In genomic region chr11:5197538-5197937, GRCh38 we compare ENCODE assay signal across 30 cellular contexts. TPM values are rescaled to one million over a fixed set of nuclear protein-coding genes. Genes with fewer than 3 reads are reported as not detected.
DNase-seq lines count a peak whose midpoint lies in the region; ATAC-seq, FAIRE-seq and TF ChIP-seq lines count a peak whose summit lies in the region.
"Had no signal": no experiment of that assay in that cellular context is flagged by ENCODE, and none has a peak within 500 bp of the region (broad histone marks: within the 10 kb centered on the region; RNA-seq: fewer than 3 reads in every experiment).

No MANE protein-coding gene starts in this region.

- H4K91ac ChIP-seq in IMR-90 (ENCODE audit: insufficient read depth, low read depth, low read length) = no peak overlapping the region

- H2BK120ac ChIP-seq in IMR-90 (ENCODE audit: low read depth, low read length) = no peak overlapping the region

- no TSS peak for BruUV-seq in IMR-90 (replicated peaks; lab: Mats Ljungman, UMichigan)

- no peak overlapping the region for H4K5ac ChIP-seq in IMR-90 (ENCODE audit: low read depth, low read length)

- intact Hi-C loops in IMR-90 (cut with micrococcal nuclease) = no loop called here
- intact Hi-C loops in aorta (cut with DNase I) = no loop called here
- intact Hi-C loops in esophagus squamous epithelium (cut with DNase I) = no loop called here

- no CpG with 5 or more reads among the region's 3 CpGs for WGBS in IMR-90 (ENCODE audit: extremely low coverage in 2 of 2, insufficient read length in 1 of 2), 2 experiments
- WGBS in aorta, 2 donors = 51 to 61% methylated on average over 3 of the region's 3 CpGs
- WGBS in esophagus squamous epithelium, 2 donors = 63 to 67% methylated on average over 3 of the region's 3 CpGs

- H3K79me1 ChIP-seq in IMR-90 (ENCODE audit: low read depth in 1 of 2, low read length in 2 of 2) = no peaks in the 10 kb centered on the region

- H3K9me3 ChIP-seq in IMR-90 (ENCODE audit: control insufficient read depth, insufficient read depth, low read length) (no peaks in the 10 kb centered on the region), aorta (ENCODE audit: control insufficient read depth, low read length) (no peaks in the 10 kb centered on the region), esophagus squamous epithelium (no peaks in the 10 kb centered on the region)
- H3K9me3 ChIP-seq: thoracic aorta had no signal

- CTCF ChIA-PET in IMR-90 (lab: Yijun Ruan, JAX) = interaction anchor here (0.6 kb wide), 1 partner anchor 81 kb away, joined by 4 read pairs; no protein-coding TSS in a partner anchor

- no peak overlapping the region for H3K23ac ChIP-seq in IMR-90 (ENCODE audit: low read depth, low read length)

- no peak for FAIRE-seq in D721Med (lab: Jason Lieb, UNC)
- FAIRE-seq: bronchial epithelial cell had no signal

- no peak overlapping the region for H3K14ac ChIP-seq in IMR-90 (replicated peaks; ENCODE audit: low read depth, low read length)

- no peak overlapping the region for H3K9ac ChIP-seq in IMR-90 (ENCODE audit: low read depth, low read length)

- no peak overlapping the region for H3K4ac ChIP-seq in IMR-90 (ENCODE audit: low read depth, low read length)

- TF ChIP-seq CTCF in IMR-90 (conservative IDR thresholded peaks at IDR 0.05; ENCODE audit: low read depth, low read length) = no peak
- TF ChIP-seq CTCF in esophagus squamous epithelium (IDR thresholded peaks at IDR 0.05) = no peak
- no peak for TF ChIP-seq CTCF in D721Med (IDR thresholded peaks at IDR 0.05; ENCODE audit: insufficient read depth, missing control alignments)

- H3K36me3 ChIP-seq in IMR-90 (ENCODE audit: control insufficient read depth, insufficient read depth, low read length) = no peaks in the 10 kb centered on the region
- H3K36me3 ChIP-seq in aorta (ENCODE audit: control insufficient read depth in 1 of 2, insufficient read depth in 2 of 2, low read length in 1 of 2) = no peaks in the 10 kb centered on the region
- H3K36me3 ChIP-seq in esophagus squamous epithelium = no peaks in the 10 kb centered on the region
- H3K36me3 ChIP-seq: thoracic aorta, WERI-Rb-1 had no signal

- no peak overlapping the region for H2BK15ac ChIP-seq in IMR-90 (ENCODE audit: low read depth, low read length)

- DNase-seq in Ammon's horn (ENCODE audit: low spot score) (peak; percentile 7), IMR-90 (peak; percentile 75), cerebellar cortex (ENCODE audit: low spot score) (peak; percentile 45), medulla oblongata (ENCODE audit: extremely low spot score) (peak; percentile 35), aorta (no peak), esophagus squamous epithelium (lab: John Stamatoyannopoulos, UW) (no peak), D721Med (ENCODE audit: insufficient read length, low spot score) (no peak), NCI-H69 (lab: John Stamatoyannopoulos, UW) (no peak)
- DNase-seq: activated CD4-positive, alpha-beta T cell treated with anti-CD3 and anti-CD28 coated beads, Interleukin-2, amount 50 U/mL, for 1 hour; activated CD8-positive, alpha-beta memory T cell treated with anti-CD3 and anti-CD28 coated beads, Interleukin-2, amount 50 U/mL, for 4 hours; activated naive CD8-positive, alpha-beta T cell treated with anti-CD3 and anti-CD28 coated beads, Interleukin-2, amount 50 U/mL, for 24 hours; CD8-positive, alpha-beta memory T cell; dermis blood vessel endothelial cell; left colon; midbrain; NCI-H1436; NCI-H774; SHP77; WERI-Rb-1 had no signal

- no peak overlapping the region for H2BK20ac ChIP-seq in IMR-90 (ENCODE audit: low read depth, low read length)

- H2BK5ac ChIP-seq in IMR-90 (ENCODE audit: low read depth, low read length, poor library complexity, severe bottlenecking) = peak overlapping the region; percentile 56

- no peak for TF ChIP-seq RAD21 in IMR-90 (IDR thresholded peaks at IDR 0.05; ENCODE audit: low read length)

- no peak overlapping the region for H4K8ac ChIP-seq in IMR-90 (ENCODE audit: low read depth in 2 of 2, low read length in 2 of 2)

- in situ Hi-C loops in IMR-90 (cut with MboI; ENCODE audit: low sequenced_read_pairs) = no loop called here

- no peak overlapping the region for H2AK5ac ChIP-seq in IMR-90 (ENCODE audit: low read depth, low read length)

- no peaks in the 10 kb centered on the region for H3K9me1 ChIP-seq in IMR-90 (ENCODE audit: insufficient read depth, low read length)

- no peak overlapping the region for H2AFZ ChIP-seq in IMR-90 (replicated peaks; ENCODE audit: low read length, poor library complexity)

- H3K4me1 ChIP-seq in IMR-90 (ENCODE audit: control insufficient read depth, insufficient read depth, low read length) = peaks cover 2% of the 10 kb centered on the region; the same call in 1 of the 2 replicates
- no peaks in the 10 kb centered on the region for H3K4me1 ChIP-seq in aorta (ENCODE audit: control insufficient read depth in 1 of 2, insufficient read depth in 2 of 2, low read length in 2 of 2)
- no peaks in the 10 kb centered on the region for H3K4me1 ChIP-seq in esophagus squamous epithelium

- H3K56ac ChIP-seq in IMR-90 (ENCODE audit: extremely low read depth, insufficient read depth, low read length) = no peak overlapping the region

- H3K27me3 ChIP-seq in IMR-90 (ENCODE audit: control insufficient read depth, insufficient read depth, low read length) (no peaks in the 10 kb centered on the region), aorta (ENCODE audit: control insufficient read depth in 1 of 2, insufficient read depth in 2 of 2, low read length in 1 of 2) (no peaks in the 10 kb centered on the region), esophagus squamous epithelium (no peaks in the 10 kb centered on the region)

- POLR2A ChIA-PET in IMR-90 (lab: Charles Lee; ENCODE audit: unreplicated experiment) = no interaction called here

- H3K27ac ChIP-seq in IMR-90 (ENCODE audit: insufficient read depth, low read length) (no peak overlapping the region), aorta (ENCODE audit: low read depth in 1 of 2, low read length in 2 of 2) (no peak overlapping the region), esophagus squamous epithelium (no peak overlapping the region)
- H3K27ac ChIP-seq: thoracic aorta, WERI-Rb-1 had no signal

- H3K18ac ChIP-seq in IMR-90 (ENCODE audit: low read depth, low read length) = no peak overlapping the region; the same call in 1 of the 2 replicates

- peak; percentile 84 for ATAC-seq in IMR-90 (ENCODE audit: low read depth)
- ATAC-seq in aorta (ENCODE audit: low FRiP score) = no peak
- ATAC-seq: activated naive CD8-positive, alpha-beta T cell treated with anti-CD3 and anti-CD28 coated beads, Interleukin-2, amount 50 U/mL, for 24 hours; HCT116; left colon; natural killer cell treated with Interleukin-12 subunit alpha and Interleukin-12 subunit beta and Interleukin-15 and Interleukin-18, amount 100 ng/mL, for 72 hours; stimulated activated memory B cell treated with anti-CD40 and anti-IgM and Interleukin-4, amounts not matched to agents 10 μg/mL and 1 μg/mL and 100 μg/mL, for 72 hours had no signal

- H3K4me3 ChIP-seq in IMR-90 (ENCODE audit: insufficient read depth, low read depth, low read length) (no peak overlapping the region), aorta (ENCODE audit: low read length in 2 of 2) (no peak overlapping the region), esophagus squamous epithelium (no peak overlapping the region)
- H3K4me3 ChIP-seq: thoracic aorta had no signal

- H2AK9ac ChIP-seq in IMR-90 (replicated peaks; ENCODE audit: low read depth, low read length, poor library complexity) = no peak overlapping the region

- TF ChIP-seq POLR2A in IMR-90 (IDR thresholded peaks at IDR 0.05; ENCODE audit: low read depth, low read length) = no peak
- no peak for TF ChIP-seq POLR2A in esophagus squamous epithelium (IDR thresholded peaks at IDR 0.05)

- no peak overlapping the region for H3K4me2 ChIP-seq in IMR-90 (ENCODE audit: low read depth, low read length)

- no peaks in the 10 kb centered on the region for H4K20me1 ChIP-seq in IMR-90 (ENCODE audit: insufficient read depth, low read length)

- dilution Hi-C loops in IMR-90 (cut with HindIII; ENCODE audit: low sequenced_read_pairs, unreplicated experiment) = no loop called here

RNA-seq across cellular contexts. Expression of gene OR51V1, which starts 2.9 kb away (rescaled TPM):
- total RNA-seq in IMR-90 (2012; rRNA removed) = not detected in 2 replicates
- polyA plus RNA-seq in IMR-90 (2012; rRNA removed) = not detected in 2 replicates
- polyA plus RNA-seq in IMR-90 (2012; cell fraction: cytosol; rRNA removed) = not detected in 2 replicates
- not detected in 2 replicates for polyA plus RNA-seq in IMR-90 (2012; cell fraction: nucleus; rRNA removed; ENCODE audit: low replicate concordance)
- not detected for total RNA-seq in aorta
- not detected for polyA plus RNA-seq in aorta
- total RNA-seq in esophagus squamous epithelium = not detected
- total RNA-seq: activated T-helper 2 cell treated with anti-CD3 and anti-CD28 coated beads, Interferon-gamma antibody, Interleukin-2, Interleukin-4, amounts not matched to agents 10 μg/mL and 5 μg/mL and 100 μg/mL, durations not matched to agents 14 hours and 24 hours and 36 hours; bronchial epithelial cell; CD8-positive, alpha-beta memory T cell; dermis blood vessel endothelial cell; epithelial cell of proximal tubule; glomerular endothelial cell; left colon; natural killer cell treated with Interleukin-12 subunit alpha and Interleukin-12 subunit beta and Interleukin-15 and Interleukin-18, amount 100 ng/mL, for 72 hours; OCI-LY7; posterior vena cava; T-helper 1 cell treated with Interleukin-12 subunit alpha and Interleukin-12 subunit beta and Interleukin-4 antibody, amounts not matched to agents 30 ng/mL and 1 ng/mL, for 36 hours; thoracic aorta had no signal
- polyA plus RNA-seq: CD8-positive, alpha-beta memory T cell had no signal

RNA-seq across cellular contexts. Expression of gene HBB, which starts 29.3 kb away (rescaled TPM):
- total RNA-seq in IMR-90 (2012; rRNA removed) (not detected in 2 replicates), aorta (1,000 to 10,000 TPM in 1 of 2 donors, 100 to 1,000 TPM in 1; 649 to 2,087 TPM), esophagus squamous epithelium (1 to 10 TPM in 3 of 4 donors, not detected in 1; 1.6 to 7.9 (median 2.7) TPM)
- polyA plus RNA-seq in IMR-90 (2012; rRNA removed) (0.24 TPM in 1 of 2 replicates, not detected in the other), aorta (10 to 100 TPM; 12.6 to 26.3 TPM)
- polyA plus RNA-seq in IMR-90 (2012; cell fraction: cytosol; rRNA removed) = 0.19 and 0.36 TPM in 2 replicates
- polyA plus RNA-seq in IMR-90 (2012; cell fraction: nucleus; rRNA removed; ENCODE audit: low replicate concordance) = not detected in 2 replicates
- total RNA-seq: activated T-helper 2 cell treated with anti-CD3 and anti-CD28 coated beads, Interferon-gamma antibody, Interleukin-2, Interleukin-4, amounts not matched to agents 10 μg/mL and 5 μg/mL and 100 μg/mL, durations not matched to agents 14 hours and 24 hours and 36 hours; bronchial epithelial cell; CD8-positive, alpha-beta memory T cell; dermis blood vessel endothelial cell; epithelial cell of proximal tubule; glomerular endothelial cell; natural killer cell treated with Interleukin-12 subunit alpha and Interleukin-12 subunit beta and Interleukin-15 and Interleukin-18, amount 100 ng/mL, for 72 hours; OCI-LY7; T-helper 1 cell treated with Interleukin-12 subunit alpha and Interleukin-12 subunit beta and Interleukin-4 antibody, amounts not matched to agents 30 ng/mL and 1 ng/mL, for 36 hours had no signal
- polyA plus RNA-seq: CD8-positive, alpha-beta memory T cell had no signal

RNA-seq across cellular contexts. Expression of gene HBD, which starts 36.7 kb away (rescaled TPM):
- total RNA-seq in IMR-90 (2012; rRNA removed) (3.1 and 6.3 TPM in 2 replicates), aorta (1 to 10 TPM in 1 of 2 donors, not detected in 1; 8.4 TPM), esophagus squamous epithelium (not detected)
- polyA plus RNA-seq in IMR-90 (2012; rRNA removed) (10.7 and 12.0 TPM in 2 replicates), aorta (not detected)
- 15.1 and 17.7 TPM in 2 replicates for polyA plus RNA-seq in IMR-90 (2012; cell fraction: cytosol; rRNA removed)
- 4.3 and 10.5 TPM in 2 replicates for polyA plus RNA-seq in IMR-90 (2012; cell fraction: nucleus; rRNA removed; ENCODE audit: low replicate concordance)
- total RNA-seq: activated T-helper 2 cell treated with anti-CD3 and anti-CD28 coated beads, Interferon-gamma antibody, Interleukin-2, Interleukin-4, amounts not matched to agents 10 μg/mL and 5 μg/mL and 100 μg/mL, durations not matched to agents 14 hours and 24 hours and 36 hours; bronchial epithelial cell; CD8-positive, alpha-beta memory T cell; dermis blood vessel endothelial cell; epithelial cell of proximal tubule; glomerular endothelial cell; left colon; natural killer cell treated with Interleukin-12 subunit alpha and Interleukin-12 subunit beta and Interleukin-15 and Interleukin-18, amount 100 ng/mL, for 72 hours; OCI-LY7; T-helper 1 cell treated with Interleukin-12 subunit alpha and Interleukin-12 subunit beta and Interleukin-4 antibody, amounts not matched to agents 30 ng/mL and 1 ng/mL, for 36 hours; thoracic aorta had no signal
- polyA plus RNA-seq: CD8-positive, alpha-beta memory T cell had no signal

RNA-seq across cellular contexts. Expression of gene OR52A1, which starts 43.0 kb away (rescaled TPM):
- total RNA-seq in IMR-90 (2012; rRNA removed) (not detected in 2 replicates), aorta (not detected), esophagus squamous epithelium (not detected)
- polyA plus RNA-seq in IMR-90 (2012; rRNA removed) (not detected in 2 replicates), aorta (not detected)
- not detected in 2 replicates for polyA plus RNA-seq in IMR-90 (2012; cell fraction: cytosol; rRNA removed)
- polyA plus RNA-seq in IMR-90 (2012; cell fraction: nucleus; rRNA removed; ENCODE audit: low replicate concordance) = not detected in 2 replicates
- total RNA-seq: activated T-helper 2 cell treated with anti-CD3 and anti-CD28 coated beads, Interferon-gamma antibody, Interleukin-2, Interleukin-4, amounts not matched to agents 10 μg/mL and 5 μg/mL and 100 μg/mL, durations not matched to agents 14 hours and 24 hours and 36 hours; bronchial epithelial cell; CD8-positive, alpha-beta memory T cell; dermis blood vessel endothelial cell; epithelial cell of proximal tubule; glomerular endothelial cell; left colon; natural killer cell treated with Interleukin-12 subunit alpha and Interleukin-12 subunit beta and Interleukin-15 and Interleukin-18, amount 100 ng/mL, for 72 hours; OCI-LY7; posterior vena cava; T-helper 1 cell treated with Interleukin-12 subunit alpha and Interleukin-12 subunit beta and Interleukin-4 antibody, amounts not matched to agents 30 ng/mL and 1 ng/mL, for 36 hours; thoracic aorta had no signal
- polyA plus RNA-seq: CD8-positive, alpha-beta memory T cell had no signal

RNA-seq across cellular contexts. Expression of gene HBG1, which starts 52.1 kb away (rescaled TPM):
- total RNA-seq in IMR-90 (2012; rRNA removed) = not detected in 2 replicates
- not detected in 2 replicates for polyA plus RNA-seq in IMR-90 (2012; rRNA removed)
- not detected in 2 replicates for polyA plus RNA-seq in IMR-90 (2012; cell fraction: cytosol; rRNA removed)
- polyA plus RNA-seq in IMR-90 (2012; cell fraction: nucleus; rRNA removed; ENCODE audit: low replicate concordance) = not detected in 2 replicates
- total RNA-seq in aorta = not detected
- polyA plus RNA-seq in aorta = not detected
- total RNA-seq in esophagus squamous epithelium = not detected
- total RNA-seq: activated T-helper 2 cell treated with anti-CD3 and anti-CD28 coated beads, Interferon-gamma antibody, Interleukin-2, Interleukin-4, amounts not matched to agents 10 μg/mL and 5 μg/mL and 100 μg/mL, durations not matched to agents 14 hours and 24 hours and 36 hours; bronchial epithelial cell; CD8-positive, alpha-beta memory T cell; dermis blood vessel endothelial cell; epithelial cell of proximal tubule; glomerular endothelial cell; left colon; natural killer cell treated with Interleukin-12 subunit alpha and Interleukin-12 subunit beta and Interleukin-15 and Interleukin-18, amount 100 ng/mL, for 72 hours; OCI-LY7; posterior vena cava; T-helper 1 cell treated with Interleukin-12 subunit alpha and Interleukin-12 subunit beta and Interleukin-4 antibody, amounts not matched to agents 30 ng/mL and 1 ng/mL, for 36 hours; thoracic aorta had no signal
- polyA plus RNA-seq: CD8-positive, alpha-beta memory T cell had no signal

Comparison
In these comparisons a context has a peak if more than half of its experiments do, and no peak if none do; other contexts are left out.
1. DNase-seq: peak in Ammon's horn (single experiment), IMR-90 (single experiment), cerebellar cortex (single experiment) and medulla oblongata (single experiment); none in aorta (0 of 2), esophagus squamous epithelium (single experiment), D721Med (single experiment) and NCI-H69 (single experiment).